ENCODE assay signal across 1 cellular context in the genomic region with DNA sequence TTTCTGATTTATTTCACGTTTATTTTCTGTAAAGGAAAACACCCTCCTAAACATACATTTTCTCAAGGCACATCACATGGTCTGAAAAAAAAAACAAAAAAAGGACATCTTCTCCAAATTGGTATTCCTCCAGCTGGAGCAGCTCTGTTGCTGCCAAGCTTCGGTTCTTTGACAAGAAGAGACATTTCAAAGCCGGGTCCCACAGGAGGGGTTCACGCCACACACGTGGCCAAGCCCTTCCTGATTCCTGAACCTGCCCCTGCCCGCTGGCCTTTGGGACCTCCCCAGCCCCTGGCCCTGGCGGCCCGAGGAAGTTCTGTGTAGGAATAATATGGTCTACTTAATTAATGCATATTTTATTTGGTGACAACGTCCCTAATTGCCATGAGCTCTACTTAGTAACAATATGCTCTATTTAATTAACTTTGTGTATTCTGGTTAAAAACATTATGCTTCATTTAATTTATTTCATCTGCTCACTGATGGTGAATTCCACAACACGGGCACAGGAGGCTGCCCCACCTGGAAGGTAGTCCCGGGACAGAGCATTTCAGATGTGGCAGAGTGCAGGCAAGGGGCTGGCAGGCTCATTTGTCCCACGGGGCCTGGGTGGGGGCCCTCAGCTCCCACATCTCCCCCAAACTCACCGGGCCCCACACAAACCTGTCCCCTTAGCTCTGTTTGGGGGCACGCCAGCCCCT.
TF ChIP-seq lines count a peak whose summit lies in the region.

No MANE protein-coding gene starts in this region.

TF ChIP-seq in H1, 55 proteins besides CTCF, POLR2A, EP300 and RAD21:
- TF ChIP-seq, protein P1, sequence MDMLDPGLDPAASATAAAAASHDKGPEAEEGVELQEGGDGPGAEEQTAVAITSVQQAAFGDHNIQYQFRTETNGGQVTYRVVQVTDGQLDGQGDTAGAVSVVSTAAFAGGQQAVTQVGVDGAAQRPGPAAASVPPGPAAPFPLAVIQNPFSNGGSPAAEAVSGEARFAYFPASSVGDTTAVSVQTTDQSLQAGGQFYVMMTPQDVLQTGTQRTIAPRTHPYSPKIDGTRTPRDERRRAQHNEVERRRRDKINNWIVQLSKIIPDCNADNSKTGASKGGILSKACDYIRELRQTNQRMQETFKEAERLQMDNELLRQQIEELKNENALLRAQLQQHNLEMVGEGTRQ (IDR thresholded peaks at IDR 0.05; ENCODE audit: low read length): no peak
- TF ChIP-seq YY1 (IDR thresholded peaks at IDR 0.05; ENCODE audit: low read depth, low read length) (no peak), NANOG (IDR thresholded peaks at IDR 0.05; ENCODE audit: insufficient read depth, low read depth, low read length, poor library complexity, severe bottlenecking) (no peak)
TF ChIP-seq in H1: peak in this region for 0.
